Comparison of ENCODE assay signal across 9 cellular contexts in the genomic region with DNA sequence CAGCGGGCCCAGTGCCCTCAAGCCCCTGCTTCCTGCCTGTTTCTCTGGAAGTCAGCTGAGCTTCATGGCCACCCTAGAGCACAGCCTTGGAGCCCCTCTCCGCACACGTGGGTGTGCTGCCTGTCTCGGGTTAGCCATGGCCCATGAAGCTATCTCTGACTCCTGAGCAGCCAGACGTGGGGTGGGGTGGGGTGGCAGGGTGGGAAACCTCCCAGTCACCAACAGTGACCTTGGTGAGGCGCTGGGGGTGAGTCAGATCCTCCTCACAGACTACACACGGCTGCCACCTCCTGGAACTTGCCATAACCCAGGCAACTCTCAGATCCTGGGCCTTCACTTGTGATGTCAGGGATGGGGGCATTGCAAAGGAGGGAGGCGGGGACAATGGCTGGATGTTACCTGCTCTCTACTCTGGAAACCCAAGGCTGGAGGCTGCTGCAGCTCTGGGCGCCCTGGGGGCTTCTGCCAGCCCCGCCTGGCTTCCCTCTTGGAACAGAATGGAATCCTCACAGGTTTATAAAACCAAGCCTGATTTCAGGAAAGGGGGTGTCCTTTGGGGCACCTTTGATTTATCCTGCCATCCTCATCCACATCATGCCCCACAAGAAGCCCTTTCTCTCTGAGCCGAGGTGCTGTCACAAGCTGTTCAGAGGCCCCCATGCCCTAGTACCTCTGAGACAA.
DNase-seq lines count a peak whose midpoint lies in the region; ATAC-seq and TF ChIP-seq lines count a peak whose summit lies in the region.
"Had no signal": no experiment of that assay in that cellular context is flagged by ENCODE, and none has a peak within 500 bp of the region (broad histone marks: within the 10 kb centered on the region; RNA-seq: fewer than 3 reads in every experiment).

No MANE protein-coding gene starts in this region.

- H3K9me3 ChIP-seq in PC-9 (ENCODE audit: insufficient read depth, low read depth) (no peaks in the 10 kb centered on the region), endodermal cell (ENCODE audit: control insufficient read depth, low read length) (no peaks in the 10 kb centered on the region), mucosa of descending colon (no peaks in the 10 kb centered on the region)
- H3K9me3 ChIP-seq: HAP-1 had no signal

- no TSS peak for BruUV-seq in PC-9 (replicated peaks; lab: Mats Ljungman, UMichigan)

- H3K36me3 ChIP-seq in PC-9 (ENCODE audit: low read depth) (no peaks in the 10 kb centered on the region), endodermal cell (ENCODE audit: control insufficient read depth, insufficient read depth, low read length) (no peaks in the 10 kb centered on the region), mucosa of descending colon (ENCODE audit: low read depth) (no peaks in the 10 kb centered on the region)
- H3K36me3 ChIP-seq: HAP-1 had no signal

- H3K4me3 ChIP-seq in PC-9 = no peak overlapping the region
- H3K4me3 ChIP-seq in endodermal cell (ENCODE audit: low read length) = no peak overlapping the region
- no peak overlapping the region for H3K4me3 ChIP-seq in mucosa of descending colon
- H3K4me3 ChIP-seq: HAP-1 had no signal

- H3K27ac ChIP-seq in PC-9 (no peak overlapping the region), endodermal cell (ENCODE audit: low read depth, low read length) (no peak overlapping the region)

- peaks cover 12% of the 10 kb centered on the region for H3K27me3 Mint-ChIP-seq in endodermal cell (ENCODE audit: insufficient read depth)

- no peaks in the 10 kb centered on the region for H3K9me3 Mint-ChIP-seq in endodermal cell

- TF ChIP-seq CTCF in PC-9 (conservative IDR thresholded peaks at IDR 0.05) (peak; percentile 70), endodermal cell (conservative IDR thresholded peaks at IDR 0.05) (peak; percentile 82), mucosa of descending colon (IDR thresholded peaks at IDR 0.05) (no peak)

- CTCF ChIA-PET in PC-9 (lab: Charles Lee) = interaction anchor here (0.6 to 1.1 kb wide), 9 partner anchors 19 to 532 kb away, joined by 3 to 14 read pairs (median 4); no protein-coding TSS in a partner anchor

- no peak overlapping the region for H3K4me3 Mint-ChIP-seq in endodermal cell

- H4K20me1 ChIP-seq in PC-9 (ENCODE audit: insufficient read depth) = no peaks in the 10 kb centered on the region

- H3K4me2 ChIP-seq in PC-9 = no peak overlapping the region

- in situ Hi-C loops in ACHN (cut with HindIII; ENCODE audit: low pct_ligation_motif_present, low pct_unique_long_range_greater_than_20kb, low sequenced_read_pairs) = no loop called here

- intact Hi-C loops in PC-9 (cut with micrococcal nuclease; ENCODE audit: unreplicated experiment) = loop anchor here (1.0 to 10.0 kb wide), 4 partner anchors 33 to 393 kb away; no protein-coding TSS in a partner anchor
- intact Hi-C loops in mucosa of descending colon (cut with DNase I, micrococcal nuclease) = no loop called here

- ATAC-seq in GM18498 (IDR thresholded peaks at IDR 0.05; ENCODE audit: unreplicated experiment) = peak; percentile 46
- peak; percentile 88 for ATAC-seq in mucosa of descending colon
- ATAC-seq in HG02623 (IDR thresholded peaks at IDR 0.05; ENCODE audit: unreplicated experiment) = no peak
- ATAC-seq in HG02852 (IDR thresholded peaks at IDR 0.05; ENCODE audit: unreplicated experiment) = no peak
- ATAC-seq in GM19452 (IDR thresholded peaks at IDR 0.05; ENCODE audit: unreplicated experiment) = no peak

- peaks cover 3% of the 10 kb centered on the region for H3K4me1 Mint-ChIP-seq in endodermal cell

- no peaks in the 10 kb centered on the region for H3K27me3 ChIP-seq in PC-9 (ENCODE audit: insufficient read depth, low read depth)
- H3K27me3 ChIP-seq in endodermal cell (ENCODE audit: control insufficient read depth, insufficient read depth, low read length, poor library complexity, severe bottlenecking) = no peaks in the 10 kb centered on the region

- no peak overlapping the region for H2AFZ ChIP-seq in PC-9

- H3K9ac ChIP-seq in endodermal cell (ENCODE audit: extremely low read depth, low read length, poor library complexity, severe bottlenecking) = no peak overlapping the region

- 39 to 48% methylated on average over 4 to 10 of the region's 11 CpGs for WGBS in endodermal cell (ENCODE audit: insufficient coverage in 1 of 2, insufficient read length in 1 of 2), 2 experiments

- no peaks in the 10 kb centered on the region for H3K36me3 Mint-ChIP-seq in endodermal cell (ENCODE audit: low read depth)

- no peaks in the 10 kb centered on the region for H3K79me2 ChIP-seq in PC-9 (ENCODE audit: low read depth)

- H3K4me1 ChIP-seq in PC-9 (replicated peaks; ENCODE audit: insufficient read depth) = 0 out of 2 replicates have a peak, but pooled peaks cover 4% of the 10 kb centered on the region
- no peaks in the 10 kb centered on the region for H3K4me1 ChIP-seq in endodermal cell (ENCODE audit: control insufficient read depth, insufficient read depth, low read length)
- no peaks in the 10 kb centered on the region for H3K4me1 ChIP-seq in mucosa of descending colon (ENCODE audit: low read depth)
- H3K4me1 ChIP-seq: HAP-1 had no signal

- no peaks in the 10 kb centered on the region for H3K9me2 ChIP-seq in PC-9 (ENCODE audit: insufficient read depth)

- H3K27ac Mint-ChIP-seq in endodermal cell = no peak overlapping the region

- DNase-seq in ACHN (peak; percentile 83), PC-9 (peak; percentile 51 to 55), endodermal cell (peak; percentile 95), mucosa of descending colon (peak; percentile 51 to 65 (median 65))

- H3F3A ChIP-seq in PC-9 (ENCODE audit: insufficient read depth, low read depth) = no peaks in the 10 kb centered on the region

- POLR2A ChIA-PET in PC-9 (lab: Charles Lee; ENCODE audit: unreplicated experiment) = interaction anchor here (0.7 kb wide), 1 partner anchor 174 kb away, joined by 4 read pairs; no protein-coding TSS in a partner anchor

Comparison
In these comparisons a context has a peak if more than half of its experiments do, and no peak if none do; other contexts are left out.
1. ATAC-seq: peak in GM18498 (single experiment) and mucosa of descending colon (single experiment); none in HG02623 (single experiment), HG02852 (single experiment) and GM19452 (single experiment).
2. Peak in every context shown above with its lines, with median percentiles within 50 percentile points of each other: DNase-seq.